Comparison of ENCODE assay signal across 8 cellular contexts in the genomic region with DNA sequence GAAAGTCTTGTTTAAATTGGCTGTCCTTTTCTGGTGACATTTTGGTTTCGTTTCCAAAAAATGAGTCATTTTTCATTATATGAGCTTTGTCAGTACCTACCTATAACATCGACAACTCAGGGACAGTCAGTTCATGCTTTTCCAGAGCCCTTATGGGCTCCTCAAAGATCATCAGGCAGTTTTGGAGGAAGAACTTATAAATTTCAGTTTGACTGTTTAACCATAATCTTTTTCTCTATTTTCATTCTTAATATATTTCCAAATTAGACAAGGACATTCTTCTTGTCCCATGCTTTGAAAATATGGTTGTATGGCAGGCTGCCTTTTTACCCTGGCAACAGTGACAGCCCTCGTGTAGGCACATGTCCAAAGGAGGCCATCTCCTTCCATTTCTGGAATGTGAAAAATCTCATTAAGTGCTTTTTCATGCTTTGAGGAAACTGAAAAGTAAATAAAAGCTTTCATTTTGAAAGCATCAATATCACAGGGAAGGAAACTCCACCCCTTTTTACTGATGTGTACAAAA. TPM values are rescaled to one million over a fixed set of nuclear protein-coding genes. Genes with fewer than 3 reads are reported as not detected.
DNase-seq lines count a peak whose midpoint lies in the region; ATAC-seq, FAIRE-seq and TF ChIP-seq lines count a peak whose summit lies in the region.

No MANE protein-coding gene starts in this region.

- peaks cover 0 to 3% of the 10 kb centered on the region in 2 donors for H3K27me3 ChIP-seq in tibial nerve

- no peak for FAIRE-seq in H54 (lab: Jason Lieb, UNC)

- CTCF ChIA-PET in activated naive CD4-positive, alpha-beta T cell treated with anti-CD3 and anti-CD28 coated beads for 36 hours (lab: Charles Lee): interaction anchor here (0.5 to 1.3 kb wide), 3 partner anchors 21 to 72 kb away, joined by 3 to 8 read pairs (median 4); no protein-coding TSS in a partner anchor

- peak; percentile 61 for ATAC-seq in HG02885 (IDR thresholded peaks at IDR 0.05; ENCODE audit: poor library complexity, unreplicated experiment)

- H3K4me3 Mint-ChIP-seq in activated naive CD4-positive, alpha-beta T cell treated with anti-CD3 and anti-CD28 coated beads for 36 hours: no peak overlapping the region

- H3K36me3 Mint-ChIP-seq in activated naive CD4-positive, alpha-beta T cell treated with anti-CD3 and anti-CD28 coated beads for 36 hours (ENCODE audit: low read depth): no peaks in the 10 kb centered on the region

- peaks cover 12% of the 10 kb centered on the region for H3K27me3 Mint-ChIP-seq in activated naive CD4-positive, alpha-beta T cell treated with anti-CD3 and anti-CD28 coated beads for 36 hours (ENCODE audit: low read depth)

- intact Hi-C loops in activated naive CD4-positive, alpha-beta T cell treated with anti-CD3 and anti-CD28 coated beads for 36 hours (cut with micrococcal nuclease): loop anchor here (1.0 to 5.0 kb wide), 4 partner anchors 23 to 754 kb away; a partner anchor contains a TSS

- no peaks in the 10 kb centered on the region for H3K36me3 ChIP-seq in tibial nerve

- peaks cover 6% of the 10 kb centered on the region for H3K9me3 Mint-ChIP-seq in activated naive CD4-positive, alpha-beta T cell treated with anti-CD3 and anti-CD28 coated beads for 36 hours

- TF ChIP-seq POLR2A in tibial nerve (IDR thresholded peaks at IDR 0.05): no peak
- no peak for TF ChIP-seq POLR2A in H54 (IDR thresholded peaks at IDR 0.05; ENCODE audit: low read depth, low read length)

- peak in 1 of 2 donors; percentile 39 for TF ChIP-seq EP300 in tibial nerve (IDR thresholded peaks at IDR 0.05)

- H3K4me3 ChIP-seq in fibroblast of the aortic adventitia (ENCODE audit: low read depth, low read length): peak overlapping the region; percentile 25
- H3K4me3 ChIP-seq in tibial nerve: peak overlapping the region in 1 of 4 donors; percentile 1

- peaks cover 0 to 3% (median 0%) of the 10 kb centered on the region in 4 donors for H3K9me3 ChIP-seq in tibial nerve

- WGBS in tibial nerve, 2 donors: 3 to 9% methylated on average over 3 of the region's 3 CpGs

- peak; percentile 30 for DNase-seq in activated naive CD4-positive, alpha-beta T cell treated with anti-CD3 and anti-CD28 coated beads for 36 hours
- DNase-seq in activated naive CD4-positive, alpha-beta T cell treated with Interleukin-2 at 50 U/mL for 16 hours: no peak
- DNase-seq in SW480 (ENCODE audit: low spot score): peak; percentile 16
- peak; percentile 65 for DNase-seq in fibroblast of the aortic adventitia (ENCODE audit: low read depth)
- DNase-seq in tibial nerve (ENCODE audit: low spot score in 2 of 2): no peak
- DNase-seq in H54 (ENCODE audit: insufficient read length, low spot score): no peak
- DNase-seq in activated CD4-positive, CD25-positive, alpha-beta regulatory T cell treated with anti-CD3 and anti-CD28 coated beads, Interleukin-2, amount 50 U/mL, for 72 hours: no peak

- H3K4me1 ChIP-seq in tibial nerve: peaks cover 3 to 45% (median 25%) of the 10 kb centered on the region in 4 donors

- H3K27ac Mint-ChIP-seq in activated naive CD4-positive, alpha-beta T cell treated with anti-CD3 and anti-CD28 coated beads for 36 hours: peak overlapping the region; percentile 81

- peaks cover 38% of the 10 kb centered on the region for H3K4me1 Mint-ChIP-seq in activated naive CD4-positive, alpha-beta T cell treated with anti-CD3 and anti-CD28 coated beads for 36 hours (ENCODE audit: low read depth)

- no peak for TF ChIP-seq CTCF in fibroblast of the aortic adventitia (IDR thresholded peaks at IDR 0.05; ENCODE audit: insufficient read depth, low read length)
- no peak for TF ChIP-seq CTCF in tibial nerve (IDR thresholded peaks at IDR 0.05)

- peak overlapping the region; percentile 41 to 76 (median 71) for H3K27ac ChIP-seq in tibial nerve

RNA-seq across cellular contexts. Expression of a gene that starts 7.3 kb away (rescaled TPM):
- total RNA-seq in activated naive CD4-positive, alpha-beta T cell treated with anti-CD3 and anti-CD28 coated beads for 36 hours: not detected
- not detected in 2 replicates for total RNA-seq in fibroblast of the aortic adventitia (ENCODE audit: low replicate concordance)
- not detected for total RNA-seq in tibial nerve

RNA-seq across cellular contexts. Expression of a gene that starts 23.2 kb away (rescaled TPM):
- total RNA-seq in activated naive CD4-positive, alpha-beta T cell treated with anti-CD3 and anti-CD28 coated beads for 36 hours: 10 to 100 TPM; 27.1 to 27.4 TPM
- total RNA-seq in fibroblast of the aortic adventitia (ENCODE audit: low replicate concordance) (22.0 and 41.6 TPM in 2 replicates), tibial nerve (10 to 100 TPM; 34.2 to 69.5 (median 61.1) TPM)

Comparison
In these comparisons a context has a peak if more than half of its experiments do, and no peak if none do; other contexts are left out.
1. DNase-seq: peak in activated naive CD4-positive, alpha-beta T cell treated with anti-CD3 and anti-CD28 coated beads for 36 hours (single experiment), SW480 (single experiment) and fibroblast of the aortic adventitia (single experiment); none in activated naive CD4-positive, alpha-beta T cell treated with Interleukin-2 at 50 U/mL for 16 hours (single experiment), tibial nerve (0 of 2), H54 (single experiment) and activated CD4-positive, CD25-positive, alpha-beta regulatory T cell treated with anti-CD3 and anti-CD28 coated beads, Interleukin-2, amount 50 U/mL, for 72 hours (single experiment).